Comparison of ENCODE assay signal across 17 cellular contexts in genomic region chrX:98289726-98290125, GRCh38.
DNase-seq lines count a peak whose midpoint lies in the region; ATAC-seq and TF ChIP-seq lines count a peak whose summit lies in the region.
"Had no signal": no experiment of that assay in that cellular context is flagged by ENCODE, and none has a peak within 500 bp of the region (broad histone marks: within the 10 kb centered on the region; RNA-seq: fewer than 3 reads in every experiment).

No MANE protein-coding gene starts in this region.

- H3K9me3 Mint-ChIP-seq in H9, result peaks cover 4% of the 10 kb centered on the region in 2 experiments; a peak in 4 of 5 replicates
- peaks cover 9% of the 10 kb centered on the region for H3K9me3 Mint-ChIP-seq in endodermal cell
- H3K9me3 Mint-ChIP-seq: CD4-positive, alpha-beta T cell had no signal

- H3K27ac ChIP-seq in H9 (ENCODE audit: insufficient read length, low read depth, low read length) (no peak overlapping the region), HUES64 (ENCODE audit: low read depth, low read length) (peak overlapping the region; percentile 35; the same call in 1 of the 2 replicates), endodermal cell (ENCODE audit: low read depth, low read length) (no peak overlapping the region), mesendoderm (ENCODE audit: low read depth, low read length) (no peak overlapping the region), right cardiac atrium (ENCODE audit: low read length) (no peak overlapping the region)
- H3K27ac ChIP-seq: C4-2B, GM23248, KMS-11 had no signal

- H4K20me1 ChIP-seq in H9 (ENCODE audit: control insufficient read depth, insufficient read depth, insufficient read length), result no peaks in the 10 kb centered on the region

- H2AK5ac ChIP-seq in H9 (ENCODE audit: insufficient read length, low read length), result no peak overlapping the region
- H2AK5ac ChIP-seq in mesendoderm (ENCODE audit: low read length), result no peak overlapping the region

- no peak overlapping the region for H4K8ac ChIP-seq in H9 (replicated peaks; ENCODE audit: insufficient read length, low read depth, low read length)
- H4K8ac ChIP-seq in mesendoderm (ENCODE audit: low read depth, low read length), result no peak overlapping the region

- H3K4me3 ChIP-seq in HUES64 (ENCODE audit: low read length) (no peak overlapping the region), endodermal cell (ENCODE audit: low read length) (no peak overlapping the region), mesendoderm (ENCODE audit: low read length) (no peak overlapping the region), right cardiac atrium (ENCODE audit: low read length) (no peak overlapping the region)
- H3K4me3 ChIP-seq: GM23248 had no signal

- H3K4ac ChIP-seq in H9 (ENCODE audit: low read depth, low read length) (no peak overlapping the region), mesendoderm (ENCODE audit: low read depth, low read length) (no peak overlapping the region)

- H3K4me1 ChIP-seq in H9 (ENCODE audit: insufficient read depth, low read length) (peaks cover 9% of the 10 kb centered on the region; the same call in 1 of the 2 replicates), HUES64 (ENCODE audit: insufficient read depth, low read length) (peaks cover 9% of the 10 kb centered on the region; the same call in 1 of the 2 replicates), endodermal cell (ENCODE audit: control insufficient read depth, insufficient read depth, low read length) (no peaks in the 10 kb centered on the region), mesendoderm (ENCODE audit: control insufficient read depth, low read depth, low read length) (no peaks in the 10 kb centered on the region), right cardiac atrium (ENCODE audit: control insufficient read depth, insufficient read depth, low read length) (no peaks in the 10 kb centered on the region)

- intact Hi-C loops in right cardiac atrium (cut with DNase I), result no loop called here

- H4K91ac ChIP-seq in H9 (ENCODE audit: insufficient read length, low read depth, low read length), result no peak overlapping the region

- H2BK20ac ChIP-seq in H9 (ENCODE audit: low read depth, low read length, poor library complexity, severe bottlenecking), result no peak overlapping the region

- no peak for ATAC-seq in HG02938 (IDR thresholded peaks at IDR 0.05; ENCODE audit: unreplicated experiment)
- ATAC-seq in right cardiac atrium, result no peak

- H2BK15ac ChIP-seq in H9 (ENCODE audit: low read depth, low read length) (no peak overlapping the region), mesendoderm (replicated peaks; ENCODE audit: low read depth) (no peak overlapping the region)

- H2BK120ac ChIP-seq in H9 (ENCODE audit: low read depth, low read length, poor library complexity, severe bottlenecking) (no peak overlapping the region), mesendoderm (ENCODE audit: low read depth, low read length) (no peak overlapping the region)

- H4K5ac ChIP-seq in H9 (ENCODE audit: insufficient read length, low read depth, low read length) (no peak overlapping the region), mesendoderm (ENCODE audit: low read length) (no peak overlapping the region)

- no peak overlapping the region for H3T11ph ChIP-seq in H9 (ENCODE audit: low read length)

- no peaks in the 10 kb centered on the region for H3K27me3 ChIP-seq in H9 (ENCODE audit: insufficient read depth, low read length)
- H3K27me3 ChIP-seq in HUES64 (ENCODE audit: insufficient read depth, low read length), result no peaks in the 10 kb centered on the region
- H3K27me3 ChIP-seq in endodermal cell (ENCODE audit: control insufficient read depth, insufficient read depth, low read length, poor library complexity, severe bottlenecking), result no peaks in the 10 kb centered on the region
- H3K27me3 ChIP-seq in mesendoderm (ENCODE audit: insufficient read depth, low read length, poor library complexity), result no peaks in the 10 kb centered on the region
- H3K27me3 ChIP-seq in right cardiac atrium (ENCODE audit: control insufficient read depth, insufficient read depth), result no peaks in the 10 kb centered on the region

- H2BK5ac ChIP-seq in H9 (ENCODE audit: insufficient read length, low read length) (no peak overlapping the region), mesendoderm (ENCODE audit: low read length) (no peak overlapping the region)

- H3K9ac ChIP-seq in H9 (ENCODE audit: extremely low read depth, insufficient read length, low read length) (no peak overlapping the region), HUES64 (ENCODE audit: low read depth, low read length) (no peak overlapping the region), endodermal cell (ENCODE audit: extremely low read depth, low read length, poor library complexity, severe bottlenecking) (no peak overlapping the region), mesendoderm (ENCODE audit: low read length) (no peak overlapping the region)
- H3K9ac ChIP-seq: GM23248, KMS-11 had no signal

- H3K36me3 ChIP-seq in HUES64 (ENCODE audit: insufficient read depth, low read length), result no peaks in the 10 kb centered on the region
- H3K36me3 ChIP-seq in endodermal cell (ENCODE audit: control insufficient read depth, insufficient read depth, low read length), result no peaks in the 10 kb centered on the region
- no peaks in the 10 kb centered on the region for H3K36me3 ChIP-seq in mesendoderm (ENCODE audit: control insufficient read depth, insufficient read depth, low read length)

- DNase-seq in H9 (no peak), endodermal cell (no peak), mesendoderm (peak; percentile 57), NCI-H1048 (lab: John Stamatoyannopoulos, UW) (no peak), right cardiac atrium (no peak), NCI-H345 (lab: John Stamatoyannopoulos, UW) (no peak)
- DNase-seq: AML-193; CD4-positive, alpha-beta T cell; DMS153; DMS79; GDM1; GM23248; H7 had no signal

- TF ChIP-seq CTCF in H9 (conservative IDR thresholded peaks at IDR 0.05) (no peak), endodermal cell (conservative IDR thresholded peaks at IDR 0.05) (no peak)

- H2AFZ ChIP-seq in H9 (ENCODE audit: low read length), result no peak overlapping the region
- H2AFZ ChIP-seq: GM23248 had no signal

- no peak overlapping the region for H3K23ac ChIP-seq in H9 (ENCODE audit: insufficient read length, low read depth, low read length)
- H3K23ac ChIP-seq in mesendoderm (ENCODE audit: low read length), result no peak overlapping the region

- peaks cover 55 to 66% of the 10 kb centered on the region in 2 experiments for H3K4me1 Mint-ChIP-seq in H9
- H3K4me1 Mint-ChIP-seq in endodermal cell, result peaks cover 47% of the 10 kb centered on the region

- H3K18ac ChIP-seq in H9 (ENCODE audit: insufficient read length, low read depth, low read length), result no peak overlapping the region
- H3K18ac ChIP-seq in mesendoderm (ENCODE audit: low read length), result no peak overlapping the region

- no peak overlapping the region for H3K4me2 ChIP-seq in H9 (ENCODE audit: insufficient read depth, insufficient read length, low read length)
- no peak overlapping the region for H3K4me2 ChIP-seq in mesendoderm (ENCODE audit: low read length)
- H3K4me2 ChIP-seq: KMS-11 had no signal

- peaks cover 4 to 26% (median 4%) of the 10 kb centered on the region in 3 experiments for H3K36me3 Mint-ChIP-seq in H9 (ENCODE audit: insufficient read depth in 1 of 3, low read depth in 3 of 3)
- peaks cover 6% of the 10 kb centered on the region for H3K36me3 Mint-ChIP-seq in endodermal cell (ENCODE audit: low read depth)

- H3K27me3 Mint-ChIP-seq in H9 (ENCODE audit: low read depth) (no peaks in the 10 kb centered on the region), endodermal cell (ENCODE audit: insufficient read depth) (no peaks in the 10 kb centered on the region)
- H3K27me3 Mint-ChIP-seq: CD4-positive, alpha-beta T cell had no signal

- no peak overlapping the region for H2BK12ac ChIP-seq in H9 (ENCODE audit: insufficient read length, low read depth, low read length)

- H3K23me2 ChIP-seq in H9 (ENCODE audit: insufficient read length, low read depth, low read length, poor library complexity, severe bottlenecking), result no peaks in the 10 kb centered on the region

- H3K79me2 ChIP-seq in H9 (ENCODE audit: insufficient read depth, low read length) (no peaks in the 10 kb centered on the region), mesendoderm (ENCODE audit: control insufficient read depth, insufficient read depth, low read length) (no peaks in the 10 kb centered on the region)

- H3K79me1 ChIP-seq in H9 (ENCODE audit: insufficient read depth, low read depth, low read length, poor library complexity, severe bottlenecking), result no peaks in the 10 kb centered on the region
- no peaks in the 10 kb centered on the region for H3K79me1 ChIP-seq in mesendoderm (ENCODE audit: low read length)

- peak overlapping the region; percentile 87 to 96 (median 94); a peak in 4 of 7 replicates for H3K27ac Mint-ChIP-seq in H9
- peak overlapping the region; percentile 60 for H3K27ac Mint-ChIP-seq in endodermal cell
- H3K27ac Mint-ChIP-seq: CD4-positive, alpha-beta T cell had no signal

- H3K14ac ChIP-seq in H9 (ENCODE audit: insufficient read depth, low read length), result no peak overlapping the region

- H3K9me3 ChIP-seq in H9 (ENCODE audit: control insufficient read depth, low read depth, low read length) (no peaks in the 10 kb centered on the region), HUES64 (ENCODE audit: insufficient read depth, low read depth, low read length) (no peaks in the 10 kb centered on the region), endodermal cell (ENCODE audit: control insufficient read depth, low read length) (no peaks in the 10 kb centered on the region), right cardiac atrium (ENCODE audit: control insufficient read depth, low read length) (no peaks in the 10 kb centered on the region)

- H3K4me3 Mint-ChIP-seq in H9, result no peak overlapping the region
- H3K4me3 Mint-ChIP-seq in endodermal cell, result no peak overlapping the region
- H3K4me3 Mint-ChIP-seq: CD4-positive, alpha-beta T cell had no signal

- no peak overlapping the region for H3K56ac ChIP-seq in H9 (ENCODE audit: insufficient read length, low read depth, low read length)
- no peak overlapping the region for H3K56ac ChIP-seq in mesendoderm (ENCODE audit: low read length)
